ENCODE assay signal across 1 cellular context in the genomic region with DNA sequence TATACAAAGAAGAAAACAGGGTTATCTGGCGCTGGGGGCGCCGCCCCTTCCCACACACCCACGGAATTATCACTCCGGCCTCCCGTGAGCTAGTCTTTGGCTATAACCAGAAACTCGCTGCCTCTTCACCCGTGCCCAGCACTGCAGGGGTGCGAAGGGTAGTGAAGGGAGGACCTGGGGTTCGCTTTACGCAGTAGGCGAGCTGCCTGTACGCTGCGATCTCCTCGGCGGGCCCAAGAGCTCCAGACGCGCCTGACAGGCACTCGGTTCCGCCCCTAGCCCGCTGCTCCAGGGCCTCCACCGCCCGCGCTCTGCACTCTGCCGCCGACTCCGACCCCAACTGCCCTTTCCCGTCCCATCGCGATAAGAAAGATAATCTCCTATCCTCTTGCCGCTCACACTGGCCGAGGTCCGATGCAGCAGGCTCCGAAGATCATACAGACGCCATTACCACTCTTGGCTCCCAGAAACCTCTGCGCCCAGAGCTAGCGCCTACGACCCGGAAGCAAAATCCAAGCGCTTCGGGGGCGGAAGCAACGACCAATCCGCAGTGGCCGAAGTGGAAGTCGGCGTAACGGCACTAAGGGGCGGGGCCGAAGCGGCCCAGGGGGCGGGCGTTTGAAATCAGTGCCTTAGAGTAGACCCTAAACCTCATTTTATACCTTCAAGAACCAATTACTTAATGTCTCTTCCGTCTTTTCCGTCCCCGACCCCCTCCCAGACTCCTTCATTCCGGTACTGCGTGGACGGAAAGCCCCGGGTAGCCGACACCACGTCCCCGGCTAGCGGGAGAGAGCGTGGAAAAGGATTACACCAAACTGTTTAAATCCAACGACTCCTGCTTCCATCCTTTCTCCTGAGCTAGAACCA.
TF ChIP-seq lines count a peak whose summit lies in the region.

A gene (minus strand): TSS at position 458 of the 870 bp plus-strand sequence. CDS start 1,371 bp downstream, outside the sequence.
A gene (plus strand): TSS at position 611 of the 870 bp plus-strand sequence. CDS start 23,664 bp downstream, outside the sequence.

TF ChIP-seq in K562, 482 proteins besides CTCF, POLR2A, EP300 and RAD21 (continued from another document and continues in another):
- TF ChIP-seq, protein P1, sequence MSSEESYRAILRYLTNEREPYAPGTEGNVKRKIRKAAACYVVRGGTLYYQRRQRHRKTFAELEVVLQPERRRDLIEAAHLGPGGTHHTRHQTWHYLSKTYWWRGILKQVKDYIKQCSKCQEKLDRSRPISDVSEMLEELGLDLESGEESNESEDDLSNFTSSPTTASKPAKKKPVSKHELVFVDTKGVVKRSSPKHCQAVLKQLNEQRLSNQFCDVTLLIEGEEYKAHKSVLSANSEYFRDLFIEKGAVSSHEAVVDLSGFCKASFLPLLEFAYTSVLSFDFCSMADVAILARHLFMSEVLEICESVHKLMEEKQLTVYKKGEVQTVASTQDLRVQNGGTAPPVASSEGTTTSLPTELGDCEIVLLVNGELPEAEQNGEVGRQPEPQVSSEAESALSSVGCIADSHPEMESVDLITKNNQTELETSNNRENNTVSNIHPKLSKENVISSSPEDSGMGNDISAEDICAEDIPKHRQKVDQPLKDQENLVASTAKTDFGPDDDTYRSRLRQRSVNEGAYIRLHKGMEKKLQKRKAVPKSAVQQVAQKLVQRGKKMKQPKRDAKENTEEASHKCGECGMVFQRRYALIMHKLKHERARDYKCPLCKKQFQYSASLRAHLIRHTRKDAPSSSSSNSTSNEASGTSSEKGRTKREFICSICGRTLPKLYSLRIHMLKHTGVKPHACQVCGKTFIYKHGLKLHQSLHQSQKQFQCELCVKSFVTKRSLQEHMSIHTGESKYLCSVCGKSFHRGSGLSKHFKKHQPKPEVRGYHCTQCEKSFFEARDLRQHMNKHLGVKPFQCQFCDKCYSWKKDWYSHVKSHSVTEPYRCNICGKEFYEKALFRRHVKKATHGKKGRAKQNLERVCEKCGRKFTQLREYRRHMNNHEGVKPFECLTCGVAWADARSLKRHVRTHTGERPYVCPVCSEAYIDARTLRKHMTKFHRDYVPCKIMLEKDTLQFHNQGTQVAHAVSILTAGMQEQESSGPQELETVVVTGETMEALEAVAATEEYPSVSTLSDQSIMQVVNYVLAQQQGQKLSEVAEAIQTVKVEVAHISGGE (CRISPR knock-in tag; IDR thresholded peaks at IDR 0.05), result peak in 1 of 3 experiments; percentile 58; a peak in 2 of 6 replicates
- TF ChIP-seq EWSR1 (IDR thresholded peaks at IDR 0.05; ENCODE audit: borderline replicate concordance, low read depth, partially characterized antibody) (no peak), FOS (IDR thresholded peaks at IDR 0.05; ENCODE audit: extremely low read depth, insufficient read length) (peak; percentile 23), SMARCA5 (IDR thresholded peaks at IDR 0.05) (no peak), NFIC (IDR thresholded peaks at IDR 0.05) (no peak; the same call in 1 of the 2 replicates), TGIF2 (CRISPR knock-in tag; IDR thresholded peaks at IDR 0.05) (no peak; the same call in 1 of the 2 replicates), CBX5 (IDR thresholded peaks at IDR 0.05; ENCODE audit: borderline replicate concordance, low read depth) (no peak), PHB2 (IDR thresholded peaks at IDR 0.05; ENCODE audit: low read depth) (no peak), ZNF668 (CRISPR knock-in tag; IDR thresholded peaks at IDR 0.05) (no peak), HNRNPLL (IDR thresholded peaks at IDR 0.05; ENCODE audit: low read depth, low read length, poor library complexity, severe bottlenecking) (peak; percentile 74), TEAD2 (tag; IDR thresholded peaks at IDR 0.05) (no peak), KLF6 (CRISPR knock-in tag; IDR thresholded peaks at IDR 0.05; ENCODE audit: borderline replicate concordance) (no peak), ZNF785 (CRISPR knock-in tag; IDR thresholded peaks at IDR 0.05) (no peak), ZNF644 (tag; IDR thresholded peaks at IDR 0.05; ENCODE audit: low read depth) (no peak), GTF2A2 (tag; IDR thresholded peaks at IDR 0.05) (no peak), BCOR (IDR thresholded peaks at IDR 0.05) (no peak), PHTF2 (CRISPR knock-in tag; IDR thresholded peaks at IDR 0.05) (no peak), ZNF75A (CRISPR knock-in tag; IDR thresholded peaks at IDR 0.05) (no peak), SRSF1 (IDR thresholded peaks at IDR 0.05; ENCODE audit: low read depth, low read length) (no peak), TAF9B (IDR thresholded peaks at IDR 0.05; ENCODE audit: partially characterized antibody) (peak; percentile 88), FOXK2 (conservative IDR thresholded peaks at IDR 0.05 in 1 of 2, IDR thresholded peaks at IDR 0.05 in 1 of 2; ENCODE audit: low read depth in 2 of 2) (peak in 1 of 2 experiments; percentile 16; a peak in 1 of 4 replicates), XRCC4 (IDR thresholded peaks at IDR 0.05; ENCODE audit: extremely low read depth, insufficient read depth, insufficient read length) (no peak), HNRNPL (IDR thresholded peaks at IDR 0.05; ENCODE audit: low read depth, low read length) (no peak), DNMT1 (IDR thresholded peaks at IDR 0.05) (no peak), HMGN3 (IDR thresholded peaks at IDR 0.05; ENCODE audit: borderline replicate concordance, extremely low read depth, insufficient read length, low read depth, low read length) (no peak), HNRNPK (IDR thresholded peaks at IDR 0.05; ENCODE audit: low read depth, low read length, poor library complexity, severe bottlenecking) (no peak), CSDE1 (IDR thresholded peaks at IDR 0.05) (no peak), RBM34 (IDR thresholded peaks at IDR 0.05; ENCODE audit: borderline replicate concordance, insufficient read depth, low read length) (no peak), SETDB1 (IDR thresholded peaks at IDR 0.05; ENCODE audit: low read length) (no peak)
- TF ChIP-seq, protein P2, sequence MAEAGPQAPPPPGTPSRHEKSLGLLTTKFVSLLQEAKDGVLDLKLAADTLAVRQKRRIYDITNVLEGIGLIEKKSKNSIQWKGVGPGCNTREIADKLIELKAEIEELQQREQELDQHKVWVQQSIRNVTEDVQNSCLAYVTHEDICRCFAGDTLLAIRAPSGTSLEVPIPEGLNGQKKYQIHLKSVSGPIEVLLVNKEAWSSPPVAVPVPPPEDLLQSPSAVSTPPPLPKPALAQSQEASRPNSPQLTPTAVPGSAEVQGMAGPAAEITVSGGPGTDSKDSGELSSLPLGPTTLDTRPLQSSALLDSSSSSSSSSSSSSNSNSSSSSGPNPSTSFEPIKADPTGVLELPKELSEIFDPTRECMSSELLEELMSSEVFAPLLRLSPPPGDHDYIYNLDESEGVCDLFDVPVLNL (CRISPR knock-in tag; IDR thresholded peaks at IDR 0.05; ENCODE audit: low read depth), result no peak
- TF ChIP-seq, protein P3, sequence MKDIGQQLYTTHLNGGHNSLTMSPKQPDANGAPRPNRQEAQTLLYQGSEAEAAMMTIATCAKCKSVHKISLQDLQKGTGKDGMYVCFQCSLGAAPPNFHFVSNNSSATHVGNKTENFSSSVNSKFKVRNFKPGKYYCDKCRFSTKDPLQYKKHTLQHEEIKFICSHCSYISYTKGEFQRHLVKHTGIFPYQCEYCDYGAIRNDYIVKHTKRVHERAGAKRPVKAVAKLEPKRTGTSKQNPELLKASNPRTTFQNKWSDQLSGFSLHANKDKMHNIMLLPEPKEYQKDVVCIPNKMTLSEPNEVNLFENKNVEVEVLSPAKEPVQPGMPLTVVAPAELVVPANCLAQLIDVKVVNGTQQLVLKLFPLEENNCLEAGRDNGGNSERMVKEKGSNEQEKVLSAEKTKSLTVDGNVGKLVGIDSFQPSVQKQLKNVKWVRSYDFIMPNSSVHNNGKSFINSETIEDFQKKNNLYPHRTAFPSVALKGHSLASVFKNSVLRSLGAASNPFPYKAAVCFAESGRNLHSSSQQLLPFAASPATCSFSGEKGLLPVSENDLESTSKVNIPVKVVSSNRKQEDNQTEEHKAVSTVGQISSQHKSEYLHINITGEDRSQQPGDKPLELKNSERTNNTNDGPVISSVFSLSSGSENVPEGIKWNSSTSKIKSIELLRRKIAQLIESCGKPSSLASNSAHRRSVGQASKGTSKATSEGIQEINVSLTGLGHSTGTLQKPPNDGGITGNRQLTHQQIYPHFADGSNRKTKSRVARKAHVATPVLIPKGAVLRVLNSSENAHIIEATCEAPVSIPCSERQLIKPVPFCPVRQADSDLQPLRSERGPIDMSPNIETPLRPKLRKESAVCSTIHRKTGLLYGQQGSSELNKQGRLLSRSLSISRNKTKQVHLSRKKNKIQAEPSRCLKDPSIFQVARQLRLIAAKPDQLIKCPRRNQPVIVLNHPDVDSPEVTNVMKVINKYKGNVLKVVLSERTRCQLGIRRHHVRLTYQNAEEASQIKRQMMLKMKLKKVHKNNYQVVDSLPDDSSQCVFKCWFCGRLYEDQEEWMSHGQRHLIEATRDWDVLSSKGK (CRISPR knock-in tag; IDR thresholded peaks at IDR 0.05), result no peak
- TF ChIP-seq, protein P4, sequence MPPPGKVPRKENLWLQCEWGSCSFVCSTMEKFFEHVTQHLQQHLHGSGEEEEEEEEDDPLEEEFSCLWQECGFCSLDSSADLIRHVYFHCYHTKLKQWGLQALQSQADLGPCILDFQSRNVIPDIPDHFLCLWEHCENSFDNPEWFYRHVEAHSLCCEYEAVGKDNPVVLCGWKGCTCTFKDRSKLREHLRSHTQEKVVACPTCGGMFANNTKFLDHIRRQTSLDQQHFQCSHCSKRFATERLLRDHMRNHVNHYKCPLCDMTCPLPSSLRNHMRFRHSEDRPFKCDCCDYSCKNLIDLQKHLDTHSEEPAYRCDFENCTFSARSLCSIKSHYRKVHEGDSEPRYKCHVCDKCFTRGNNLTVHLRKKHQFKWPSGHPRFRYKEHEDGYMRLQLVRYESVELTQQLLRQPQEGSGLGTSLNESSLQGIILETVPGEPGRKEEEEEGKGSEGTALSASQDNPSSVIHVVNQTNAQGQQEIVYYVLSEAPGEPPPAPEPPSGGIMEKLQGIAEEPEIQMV (tag; conservative IDR thresholded peaks at IDR 0.05; ENCODE audit: low read depth), result no peak
- TF ChIP-seq, protein P5, sequence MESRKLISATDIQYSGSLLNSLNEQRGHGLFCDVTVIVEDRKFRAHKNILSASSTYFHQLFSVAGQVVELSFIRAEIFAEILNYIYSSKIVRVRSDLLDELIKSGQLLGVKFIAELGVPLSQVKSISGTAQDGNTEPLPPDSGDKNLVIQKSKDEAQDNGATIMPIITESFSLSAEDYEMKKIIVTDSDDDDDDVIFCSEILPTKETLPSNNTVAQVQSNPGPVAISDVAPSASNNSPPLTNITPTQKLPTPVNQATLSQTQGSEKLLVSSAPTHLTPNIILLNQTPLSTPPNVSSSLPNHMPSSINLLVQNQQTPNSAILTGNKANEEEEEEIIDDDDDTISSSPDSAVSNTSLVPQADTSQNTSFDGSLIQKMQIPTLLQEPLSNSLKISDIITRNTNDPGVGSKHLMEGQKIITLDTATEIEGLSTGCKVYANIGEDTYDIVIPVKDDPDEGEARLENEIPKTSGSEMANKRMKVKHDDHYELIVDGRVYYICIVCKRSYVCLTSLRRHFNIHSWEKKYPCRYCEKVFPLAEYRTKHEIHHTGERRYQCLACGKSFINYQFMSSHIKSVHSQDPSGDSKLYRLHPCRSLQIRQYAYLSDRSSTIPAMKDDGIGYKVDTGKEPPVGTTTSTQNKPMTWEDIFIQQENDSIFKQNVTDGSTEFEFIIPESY (CRISPR knock-in tag; IDR thresholded peaks at IDR 0.05), result no peak
- TF ChIP-seq, protein P6, sequence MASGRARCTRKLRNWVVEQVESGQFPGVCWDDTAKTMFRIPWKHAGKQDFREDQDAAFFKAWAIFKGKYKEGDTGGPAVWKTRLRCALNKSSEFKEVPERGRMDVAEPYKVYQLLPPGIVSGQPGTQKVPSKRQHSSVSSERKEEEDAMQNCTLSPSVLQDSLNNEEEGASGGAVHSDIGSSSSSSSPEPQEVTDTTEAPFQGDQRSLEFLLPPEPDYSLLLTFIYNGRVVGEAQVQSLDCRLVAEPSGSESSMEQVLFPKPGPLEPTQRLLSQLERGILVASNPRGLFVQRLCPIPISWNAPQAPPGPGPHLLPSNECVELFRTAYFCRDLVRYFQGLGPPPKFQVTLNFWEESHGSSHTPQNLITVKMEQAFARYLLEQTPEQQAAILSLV (tag; IDR thresholded peaks at IDR 0.05), result no peak
- TF ChIP-seq, protein P7, sequence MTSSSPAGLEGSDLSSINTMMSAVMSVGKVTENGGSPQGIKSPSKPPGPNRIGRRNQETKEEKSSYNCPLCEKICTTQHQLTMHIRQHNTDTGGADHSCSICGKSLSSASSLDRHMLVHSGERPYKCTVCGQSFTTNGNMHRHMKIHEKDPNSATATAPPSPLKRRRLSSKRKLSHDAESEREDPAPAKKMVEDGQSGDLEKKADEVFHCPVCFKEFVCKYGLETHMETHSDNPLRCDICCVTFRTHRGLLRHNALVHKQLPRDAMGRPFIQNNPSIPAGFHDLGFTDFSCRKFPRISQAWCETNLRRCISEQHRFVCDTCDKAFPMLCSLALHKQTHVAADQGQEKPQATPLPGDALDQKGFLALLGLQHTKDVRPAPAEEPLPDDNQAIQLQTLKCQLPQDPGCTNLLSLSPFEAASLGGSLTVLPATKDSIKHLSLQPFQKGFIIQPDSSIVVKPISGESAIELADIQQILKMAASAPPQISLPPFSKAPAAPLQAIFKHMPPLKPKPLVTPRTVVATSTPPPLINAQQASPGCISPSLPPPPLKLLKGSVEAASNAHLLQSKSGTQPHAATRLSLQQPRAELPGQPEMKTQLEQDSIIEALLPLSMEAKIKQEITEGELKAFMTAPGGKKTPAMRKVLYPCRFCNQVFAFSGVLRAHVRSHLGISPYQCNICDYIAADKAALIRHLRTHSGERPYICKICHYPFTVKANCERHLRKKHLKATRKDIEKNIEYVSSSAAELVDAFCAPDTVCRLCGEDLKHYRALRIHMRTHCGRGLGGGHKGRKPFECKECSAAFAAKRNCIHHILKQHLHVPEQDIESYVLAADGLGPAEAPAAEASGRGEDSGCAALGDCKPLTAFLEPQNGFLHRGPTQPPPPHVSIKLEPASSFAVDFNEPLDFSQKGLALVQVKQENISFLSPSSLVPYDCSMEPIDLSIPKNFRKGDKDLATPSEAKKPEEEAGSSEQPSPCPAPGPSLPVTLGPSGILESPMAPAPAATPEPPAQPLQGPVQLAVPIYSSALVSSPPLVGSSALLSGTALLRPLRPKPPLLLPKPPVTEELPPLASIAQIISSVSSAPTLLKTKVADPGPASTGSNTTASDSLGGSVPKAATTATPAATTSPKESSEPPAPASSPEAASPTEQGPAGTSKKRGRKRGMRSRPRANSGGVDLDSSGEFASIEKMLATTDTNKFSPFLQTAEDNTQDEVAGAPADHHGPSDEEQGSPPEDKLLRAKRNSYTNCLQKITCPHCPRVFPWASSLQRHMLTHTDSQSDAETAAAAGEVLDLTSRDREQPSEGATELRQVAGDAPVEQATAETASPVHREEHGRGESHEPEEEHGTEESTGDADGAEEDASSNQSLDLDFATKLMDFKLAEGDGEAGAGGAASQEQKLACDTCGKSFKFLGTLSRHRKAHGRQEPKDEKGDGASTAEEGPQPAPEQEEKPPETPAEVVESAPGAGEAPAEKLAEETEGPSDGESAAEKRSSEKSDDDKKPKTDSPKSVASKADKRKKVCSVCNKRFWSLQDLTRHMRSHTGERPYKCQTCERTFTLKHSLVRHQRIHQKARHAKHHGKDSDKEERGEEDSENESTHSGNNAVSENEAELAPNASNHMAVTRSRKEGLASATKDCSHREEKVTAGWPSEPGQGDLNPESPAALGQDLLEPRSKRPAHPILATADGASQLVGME (CRISPR knock-in tag; IDR thresholded peaks at IDR 0.05), result no peak
- TF ChIP-seq, protein P8, sequence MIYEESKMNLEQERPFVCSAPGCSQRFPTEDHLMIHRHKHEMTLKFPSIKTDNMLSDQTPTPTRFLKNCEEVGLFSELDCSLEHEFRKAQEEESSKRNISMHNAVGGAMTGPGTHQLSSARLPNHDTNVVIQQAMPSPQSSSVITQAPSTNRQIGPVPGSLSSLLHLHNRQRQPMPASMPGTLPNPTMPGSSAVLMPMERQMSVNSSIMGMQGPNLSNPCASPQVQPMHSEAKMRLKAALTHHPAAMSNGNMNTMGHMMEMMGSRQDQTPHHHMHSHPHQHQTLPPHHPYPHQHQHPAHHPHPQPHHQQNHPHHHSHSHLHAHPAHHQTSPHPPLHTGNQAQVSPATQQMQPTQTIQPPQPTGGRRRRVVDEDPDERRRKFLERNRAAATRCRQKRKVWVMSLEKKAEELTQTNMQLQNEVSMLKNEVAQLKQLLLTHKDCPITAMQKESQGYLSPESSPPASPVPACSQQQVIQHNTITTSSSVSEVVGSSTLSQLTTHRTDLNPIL (CRISPR knock-in tag; IDR thresholded peaks at IDR 0.05), result no peak
